Comparison of ENCODE assay signal across 8 cellular contexts in the genomic region with DNA sequence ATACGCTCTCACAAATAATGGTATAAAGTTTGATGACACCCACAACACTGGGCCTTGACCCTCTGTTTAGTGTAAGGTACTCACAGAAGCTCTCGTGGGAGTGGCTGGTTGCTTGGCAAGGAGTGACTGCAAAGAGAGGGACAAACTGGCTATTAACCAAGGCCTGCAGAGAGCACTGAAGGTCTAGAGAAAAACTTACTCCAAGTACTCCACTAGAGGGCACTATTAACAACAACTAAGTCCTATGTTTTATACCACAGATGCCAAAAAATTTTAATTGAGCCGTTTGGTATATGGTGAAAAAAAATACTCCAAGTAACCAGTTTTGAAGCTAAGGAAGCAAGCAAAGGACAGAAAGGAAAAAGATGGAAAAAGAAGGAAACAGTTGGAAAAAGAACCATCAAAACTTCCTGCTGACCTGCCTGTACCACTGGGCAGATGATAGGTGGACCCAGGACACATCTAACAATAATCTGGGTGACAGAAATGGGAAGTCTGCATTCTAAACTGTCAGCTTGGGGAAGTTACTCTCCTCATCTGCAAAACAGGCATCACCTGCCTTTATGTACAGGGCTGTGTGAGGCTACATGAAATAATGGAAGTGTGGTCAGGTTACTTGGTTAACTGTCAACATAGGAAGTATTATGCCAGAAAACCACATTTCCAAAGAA. TPM values are rescaled to one million over a fixed set of nuclear protein-coding genes. Genes with fewer than 3 reads are reported as not detected.
DNase-seq lines count a peak whose midpoint lies in the region; ATAC-seq and TF ChIP-seq lines count a peak whose summit lies in the region.

No MANE protein-coding gene starts in this region.

- DNase-seq in activated CD4-positive, alpha-beta T cell treated with anti-CD3 and anti-CD28 coated beads for 36 hours = no peak
- no peak for DNase-seq in activated CD4-positive, alpha-beta T cell treated with anti-CD3 and anti-CD28 coated beads for 48 hours
- DNase-seq in LNCaP clone FGC (ENCODE audit: low read depth) (peak; percentile 71), RWPE2 (ENCODE audit: low spot score) (no peak), dorsolateral prefrontal cortex (peak in 1 of 10 donors; percentile 45), lung microvascular endothelial cell (ENCODE audit: low read depth in 2 of 2) (peak; percentile 69 to 76)

- no peak overlapping the region for H3K27ac Mint-ChIP-seq in activated CD4-positive, alpha-beta T cell treated with anti-CD3 and anti-CD28 coated beads for 36 hours

- no peaks in the 10 kb centered on the region for H3K4me1 ChIP-seq in RWPE2 (ENCODE audit: insufficient read depth, poor library complexity, severe bottlenecking)

- intact Hi-C loops in activated CD4-positive, alpha-beta T cell treated with anti-CD3 and anti-CD28 coated beads for 36 hours (cut with DNase I, micrococcal nuclease) = loop anchor here (1.0 to 5.0 kb wide), 2 partner anchors 139 kb away; no protein-coding TSS in a partner anchor
- intact Hi-C loops in dorsolateral prefrontal cortex (cut with DNase I) = loop anchor here (2.0 to 10.0 kb wide), 3 partner anchors 23 to 137 kb away; a partner anchor contains a TSS

- POLR2A ChIA-PET in activated CD4-positive, alpha-beta T cell treated with anti-CD3 and anti-CD28 coated beads for 36 hours (lab: Charles Lee) = interaction anchor here (0.5 kb wide), 1 partner anchor 140 kb away, joined by 5 read pairs; no protein-coding TSS in a partner anchor

- ATAC-seq in activated CD4-positive, alpha-beta T cell treated with anti-CD3 and anti-CD28 coated beads for 36 hours = peak; percentile 81
- ATAC-seq in RWPE2 (ENCODE audit: low read depth) = peak; percentile 72
- ATAC-seq in HG02678 (IDR thresholded peaks at IDR 0.05; ENCODE audit: unreplicated experiment) = no peak
- no peak for ATAC-seq in HG02970 (IDR thresholded peaks at IDR 0.05; ENCODE audit: low FRiP score, unreplicated experiment)

- CTCF ChIA-PET in activated CD4-positive, alpha-beta T cell treated with anti-CD3 and anti-CD28 coated beads for 36 hours (lab: Charles Lee) = interaction anchor here (0.6 to 3.4 kb wide), 16 partner anchors 9 to 371 kb away, joined by 3 to 32 read pairs (median 4); a partner anchor contains a TSS

- H3K36me3 ChIP-seq in RWPE2 (ENCODE audit: low read depth) = peaks cover 97% of the 10 kb centered on the region

- no peaks in the 10 kb centered on the region for H3K9me3 Mint-ChIP-seq in activated CD4-positive, alpha-beta T cell treated with anti-CD3 and anti-CD28 coated beads for 36 hours (ENCODE audit: low read depth)

- no peaks in the 10 kb centered on the region for H3K27me3 ChIP-seq in RWPE2 (ENCODE audit: insufficient read depth, poor library complexity, severe bottlenecking)
- H3K27me3 ChIP-seq in dorsolateral prefrontal cortex = no peaks in the 10 kb centered on the region

- H3K27ac ChIP-seq in RWPE2 (ENCODE audit: poor library complexity, severe bottlenecking) (no peak overlapping the region), dorsolateral prefrontal cortex (peak overlapping the region in 53 of 59 donors; percentile 4 to 80 (median 59))

- TF ChIP-seq CTCF in LNCaP clone FGC (IDR thresholded peaks at IDR 0.05; ENCODE audit: control insufficient read depth, extremely low read depth, insufficient read depth) (peak; percentile 55), RWPE2 (IDR thresholded peaks at IDR 0.05; ENCODE audit: poor library complexity, severe bottlenecking) (peak; percentile 87), dorsolateral prefrontal cortex (IDR thresholded peaks at IDR 0.05 in 54 of 56, conservative IDR thresholded peaks at IDR 0.05 in 2 of 56; ENCODE audit: low read depth in 1 of 56, partially characterized antibody in 56 of 56) (peak; percentile 67 to 92 (median 82))

- H3K27me3 Mint-ChIP-seq in activated CD4-positive, alpha-beta T cell treated with anti-CD3 and anti-CD28 coated beads for 36 hours = no peaks in the 10 kb centered on the region

- H3K36me3 Mint-ChIP-seq in activated CD4-positive, alpha-beta T cell treated with anti-CD3 and anti-CD28 coated beads for 36 hours (ENCODE audit: low read depth) = peaks cover 29% of the 10 kb centered on the region

- no peak overlapping the region for H3K4me3 Mint-ChIP-seq in activated CD4-positive, alpha-beta T cell treated with anti-CD3 and anti-CD28 coated beads for 36 hours

- H3K4me3 ChIP-seq in LNCaP clone FGC (ENCODE audit: low read depth, low read length) (no peak overlapping the region), RWPE2 (ENCODE audit: severe bottlenecking) (no peak overlapping the region), dorsolateral prefrontal cortex (no peak overlapping the region)

- no peaks in the 10 kb centered on the region for H3K9me3 ChIP-seq in RWPE2 (ENCODE audit: severe bottlenecking)

- no peaks in the 10 kb centered on the region for H3K4me1 Mint-ChIP-seq in activated CD4-positive, alpha-beta T cell treated with anti-CD3 and anti-CD28 coated beads for 36 hours

RNA-seq across cellular contexts. Expression of a gene that starts 23.2 kb away (rescaled TPM):
- 10 to 100 TPM; 32.3 to 35.7 TPM for total RNA-seq in activated CD4-positive, alpha-beta T cell treated with anti-CD3 and anti-CD28 coated beads for 36 hours
- 100 to 1,000 TPM; 181 to 428 (median 266) TPM for total RNA-seq in dorsolateral prefrontal cortex
- 83.7 and 132 TPM in 2 replicates for total RNA-seq in lung microvascular endothelial cell

RNA-seq across cellular contexts. Expression of a gene that starts 31.7 kb away (rescaled TPM):
- total RNA-seq in activated CD4-positive, alpha-beta T cell treated with anti-CD3 and anti-CD28 coated beads for 36 hours = 1 to 10 TPM; 3.3 to 4.5 TPM
- 100 to 1,000 TPM in 112 of 120 experiments, 10 to 100 TPM in 8; 82.8 to 193 (median 119) TPM for total RNA-seq in dorsolateral prefrontal cortex
- total RNA-seq in lung microvascular endothelial cell = 5.4 and 7.6 TPM in 2 replicates

Comparison
In these comparisons a context has a peak if more than half of its experiments do, and no peak if none do; other contexts are left out.
1. ATAC-seq: peak in activated CD4-positive, alpha-beta T cell treated with anti-CD3 and anti-CD28 coated beads for 36 hours (single experiment) and RWPE2 (single experiment); none in HG02678 (single experiment) and HG02970 (single experiment).
2. DNase-seq: peak in LNCaP clone FGC (single experiment) and lung microvascular endothelial cell (2 of 2); none in activated CD4-positive, alpha-beta T cell treated with anti-CD3 and anti-CD28 coated beads for 36 hours (single experiment), activated CD4-positive, alpha-beta T cell treated with anti-CD3 and anti-CD28 coated beads for 48 hours (single experiment) and RWPE2 (single experiment).
3. Peak in every context shown above with its lines, with median percentiles within 50 percentile points of each other: CTCF ChIP-seq.